In genomic region chr11:12914401-12914912, GRCh38 we compare ENCODE assay signal across 9 cellular contexts.
DNase-seq lines count a peak whose midpoint lies in the region; ATAC-seq and TF ChIP-seq lines count a peak whose summit lies in the region.
"Had no signal": no experiment of that assay in that cellular context is flagged by ENCODE, and none has a peak within 500 bp of the region (broad histone marks: within the 10 kb centered on the region; RNA-seq: fewer than 3 reads in every experiment).

No MANE protein-coding gene starts in this region.

- no peaks in the 10 kb centered on the region for H3F3A ChIP-seq in Loucy (ENCODE audit: low read depth)

- peaks cover 16% of the 10 kb centered on the region for H3K27me3 Mint-ChIP-seq in activated T-cell treated with anti-CD3 and anti-CD28 coated beads, Interleukin-2, amount 50 U/mL, for 72 hours (ENCODE audit: low read depth)

- no peaks in the 10 kb centered on the region for H4K20me1 ChIP-seq in Loucy (ENCODE audit: insufficient read depth, low read length, poor library complexity, severe bottlenecking)

- H3K27ac ChIP-seq in psoas muscle: peak overlapping the region; percentile 85

- H3K4me1 Mint-ChIP-seq in activated T-cell treated with anti-CD3 and anti-CD28 coated beads, Interleukin-2, amount 50 U/mL, for 72 hours (ENCODE audit: low read depth): no peaks in the 10 kb centered on the region
- H3K4me1 Mint-ChIP-seq: activated naive CD8-positive, alpha-beta T cell treated with anti-CD3 and anti-CD28 coated beads, Interleukin-2, amount 10 ng/mL, durations not matched to agents 7 days and 5 days had no signal

- H3K9me2 ChIP-seq in Loucy (replicated peaks; ENCODE audit: low read depth, low read length): no peaks in the 10 kb centered on the region

- no peak overlapping the region for H2AFZ ChIP-seq in Loucy (ENCODE audit: low read length)

- peak; percentile 34 for DNase-seq in activated CD4-positive, alpha-beta T cell treated with anti-CD3 and anti-CD28 coated beads for 48 hours
- no peak for DNase-seq in activated CD4-positive, alpha-beta T cell treated with anti-CD3 and anti-CD28 coated beads, Interleukin-2, amount 50 U/mL, for 4 hours
- peak; percentile 7 to 19 for DNase-seq in activated T-cell treated with anti-CD3 and anti-CD28 coated beads, Interleukin-2, amount 50 U/mL, for 72 hours
- DNase-seq in cardiac septum (ENCODE audit: low spot score) (peak; percentile 86), psoas muscle (peak; percentile 82 to 93), HK-2 (ENCODE audit: unreplicated experiment) (no peak), DMS153 (lab: John Stamatoyannopoulos, UW) (no peak)
- DNase-seq: activated naive CD8-positive, alpha-beta T cell treated with anti-CD3 and anti-CD28 coated beads, Interleukin-2, amount 10 ng/mL, durations not matched to agents 7 days and 5 days had no signal

- intact Hi-C loops in cardiac septum (cut with DNase I): no loop called here
- intact Hi-C loops in psoas muscle (cut with DNase I): no loop called here

- no peak overlapping the region for H3K27ac Mint-ChIP-seq in activated T-cell treated with anti-CD3 and anti-CD28 coated beads, Interleukin-2, amount 50 U/mL, for 72 hours
- H3K27ac Mint-ChIP-seq: activated naive CD8-positive, alpha-beta T cell treated with anti-CD3 and anti-CD28 coated beads, Interleukin-2, amount 10 ng/mL, durations not matched to agents 7 days and 5 days had no signal

- H3K27me3 ChIP-seq in Loucy (ENCODE audit: insufficient read depth, low read length, poor library complexity, severe bottlenecking) (no peaks in the 10 kb centered on the region), psoas muscle (ENCODE audit: insufficient read depth in 3 of 3, low read length in 2 of 3) (no peaks in the 10 kb centered on the region)

- H3K4me1 ChIP-seq in Loucy (ENCODE audit: insufficient read depth, low read length, poor library complexity, severe bottlenecking) (no peaks in the 10 kb centered on the region), psoas muscle (peaks cover 13% of the 10 kb centered on the region)

- H3K36me3 ChIP-seq in Loucy (ENCODE audit: insufficient read depth, low read length) (no peaks in the 10 kb centered on the region), psoas muscle (ENCODE audit: insufficient read depth in 1 of 2, low read depth in 1 of 2) (no peaks in the 10 kb centered on the region)

- H3K9me3 Mint-ChIP-seq in activated T-cell treated with anti-CD3 and anti-CD28 coated beads, Interleukin-2, amount 50 U/mL, for 72 hours: no peaks in the 10 kb centered on the region
- H3K9me3 Mint-ChIP-seq: activated naive CD8-positive, alpha-beta T cell treated with anti-CD3 and anti-CD28 coated beads, Interleukin-2, amount 10 ng/mL, durations not matched to agents 7 days and 5 days had no signal

- H3K9ac ChIP-seq in Loucy (ENCODE audit: low read depth, low read length, poor library complexity, severe bottlenecking): no peak overlapping the region

- H3K4me3 ChIP-seq in Loucy (ENCODE audit: low read length, poor library complexity, severe bottlenecking): no peak overlapping the region
- H3K4me3 ChIP-seq in psoas muscle: no peak overlapping the region

- no peaks in the 10 kb centered on the region for H3K79me2 ChIP-seq in Loucy (ENCODE audit: insufficient read depth, low read length)

- H3K36me3 Mint-ChIP-seq in activated T-cell treated with anti-CD3 and anti-CD28 coated beads, Interleukin-2, amount 50 U/mL, for 72 hours (ENCODE audit: insufficient read depth in 2 of 2): no peaks in the 10 kb centered on the region
- H3K36me3 Mint-ChIP-seq: activated naive CD8-positive, alpha-beta T cell treated with anti-CD3 and anti-CD28 coated beads, Interleukin-2, amount 10 ng/mL, durations not matched to agents 7 days and 5 days had no signal

- no peak overlapping the region for H3K4me2 ChIP-seq in Loucy (ENCODE audit: low read depth, low read length, poor library complexity, severe bottlenecking)

- H3K4me3 Mint-ChIP-seq in activated T-cell treated with anti-CD3 and anti-CD28 coated beads, Interleukin-2, amount 50 U/mL, for 72 hours: no peak overlapping the region
- H3K4me3 Mint-ChIP-seq: activated naive CD8-positive, alpha-beta T cell treated with anti-CD3 and anti-CD28 coated beads, Interleukin-2, amount 10 ng/mL, durations not matched to agents 7 days and 5 days had no signal

- peak; percentile 71 for TF ChIP-seq CTCF in Loucy (conservative IDR thresholded peaks at IDR 0.05; ENCODE audit: low read length)
- TF ChIP-seq CTCF in psoas muscle (IDR thresholded peaks at IDR 0.05): peak; percentile 77

- WGBS in psoas muscle, 3 donors: 24 to 40% (median 29%) methylated on average over 11 of the region's 11 CpGs

- ATAC-seq in activated T-cell treated with anti-CD3 and anti-CD28 coated beads, Interleukin-2, amount 50 U/mL, for 72 hours (replicated peaks in 1 of 2): peak; percentile 37 to 50
- peak; percentile 99 to 100 (median 99) for ATAC-seq in psoas muscle

- H3K9me3 ChIP-seq in Loucy (ENCODE audit: insufficient read depth, low read depth, low read length): no peaks in the 10 kb centered on the region
- no peaks in the 10 kb centered on the region for H3K9me3 ChIP-seq in psoas muscle

Comparison
In these comparisons a context has a peak if more than half of its experiments do, and no peak if none do; other contexts are left out.
1. DNase-seq: peak in activated CD4-positive, alpha-beta T cell treated with anti-CD3 and anti-CD28 coated beads for 48 hours (single experiment), activated T-cell treated with anti-CD3 and anti-CD28 coated beads, Interleukin-2, amount 50 U/mL, for 72 hours (2 of 2), cardiac septum (single experiment) and psoas muscle (2 of 2); none in activated CD4-positive, alpha-beta T cell treated with anti-CD3 and anti-CD28 coated beads, Interleukin-2, amount 50 U/mL, for 4 hours (0 of 2), HK-2 (single experiment) and DMS153 (single experiment).